Comparison of ENCODE assay signal across 19 cellular contexts in the genomic region with DNA sequence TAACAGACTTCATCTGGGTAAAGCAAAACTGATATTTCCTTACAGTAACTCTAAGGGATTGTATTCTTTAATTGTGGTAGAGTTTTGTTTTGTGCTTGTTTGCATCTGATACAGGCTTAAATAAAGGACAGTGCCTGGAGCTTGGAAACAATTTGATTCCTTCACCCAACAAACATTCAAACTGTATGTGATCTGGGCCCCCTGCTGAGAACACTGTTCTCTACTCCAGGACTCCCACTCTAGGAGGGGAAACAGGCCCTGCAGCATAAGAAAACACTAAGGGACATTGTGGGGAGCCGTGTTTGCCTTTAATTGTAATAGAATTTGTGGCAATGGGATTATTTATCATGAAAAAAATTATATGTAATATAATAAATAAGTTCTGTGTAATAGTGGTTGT. TPM values are rescaled to one million over a fixed set of nuclear protein-coding genes. Genes with fewer than 3 reads are reported as not detected.
A peak's percentile ranks its signal among the peaks of the same experiment; 100 is the strongest.
DNase-seq lines count a peak whose midpoint lies in the region; ATAC-seq, FAIRE-seq and TF ChIP-seq lines count a peak whose summit lies in the region.
"Had no signal": no experiment of that assay in that cellular context is flagged by ENCODE, and none has a peak within 500 bp of the region (broad histone marks: within the 10 kb centered on the region; RNA-seq: fewer than 3 reads in every experiment).

No MANE protein-coding gene starts in this region.

- FAIRE-seq in pancreas (lab: Jason Lieb, UNC) = no peak
- FAIRE-seq: GM12878, GM19239, HepG2 had no signal

- no peak overlapping the region for H3K4me3 ChIP-seq in GM23338
- H3K4me3 ChIP-seq in body of pancreas = no peak overlapping the region
- no peak overlapping the region for H3K4me3 ChIP-seq in pancreas
- H3K4me3 ChIP-seq in adrenal gland = no peak overlapping the region
- H3K4me3 ChIP-seq: BLaER1, GM12878, HAP-1 had no signal

- H3K4me2 ChIP-seq in GM23338 = no peak overlapping the region
- H3K4me2 ChIP-seq: BLaER1 had no signal

- peak; percentile 32 for DNase-seq in GM23338 (ENCODE audit: low spot score)
- no peak for DNase-seq in body of pancreas
- no peak for DNase-seq in endothelial cell (ENCODE audit: low spot score)
- DNase-seq in pancreas = no peak
- no peak for DNase-seq in stimulated activated CD4-positive, alpha-beta T cell treated with anti-CD3 and anti-CD28 coated beads, Interleukin-12 subunit alpha, Interleukin-12 subunit beta, amount 100 ng/mL, for 4 hours
- no peak for DNase-seq in left lobe of liver (ENCODE audit: low spot score)
- DNase-seq in DMS79 treated with DMSO at 0.1 percent for 48 hours (lab: John Stamatoyannopoulos, UW) = no peak
- no peak for DNase-seq in adrenal gland
- DNase-seq: 8988T; CD4-positive, alpha-beta memory T cell; DMS153; DMS79; EL had no signal

- peaks cover 17% of the 10 kb centered on the region for H3K4me1 ChIP-seq in GM23338 (ENCODE audit: insufficient read depth)
- peaks cover 29% of the 10 kb centered on the region for H3K4me1 ChIP-seq in body of pancreas
- H3K4me1 ChIP-seq in pancreas = peaks cover 0 to 21% (median 0%) of the 10 kb centered on the region in 3 donors
- peaks cover 11 to 12% of the 10 kb centered on the region in 2 donors for H3K4me1 ChIP-seq in adrenal gland (replicated peaks in 1 of 2)
- H3K4me1 ChIP-seq: BLaER1, HAP-1 had no signal

- H3K36me3 Mint-ChIP-seq in GM23338 (ENCODE audit: low read depth) (no peaks in the 10 kb centered on the region), endothelial cell (ENCODE audit: low read depth, unreplicated experiment) (peaks cover 15% of the 10 kb centered on the region)
- H3K36me3 Mint-ChIP-seq: CD4-positive, alpha-beta memory T cell had no signal

- H3K27ac Mint-ChIP-seq in GM23338 (no peak overlapping the region), endothelial cell (ENCODE audit: unreplicated experiment) (peak overlapping the region; percentile 22)
- H3K27ac Mint-ChIP-seq: CD14-positive monocyte had no signal

- WGBS in body of pancreas, 2 donors = 67 to 71% methylated on average over 1 of the region's 1 CpG
- WGBS in pancreas, 2 donors = 70 to 72% methylated on average over 1 of the region's 1 CpG
- 88 to 96% (median 90%) methylated on average over 1 of the region's 1 CpG for WGBS in adrenal gland, 4 donors

- ATAC-seq in GM23338 = no peak
- ATAC-seq in body of pancreas = peak; percentile 65
- peak in 2 of 4 donors; percentile 33 to 43 for ATAC-seq in pancreas
- no peak for ATAC-seq in left lobe of liver
- ATAC-seq: GM12878, HepG2 had no signal

- H3K9me3 ChIP-seq in body of pancreas (no peaks in the 10 kb centered on the region), pancreas (no peaks in the 10 kb centered on the region), adrenal gland (replicated peaks in 1 of 3) (no peaks in the 10 kb centered on the region)
- H3K9me3 ChIP-seq: HAP-1 had no signal

- peaks cover 12% of the 10 kb centered on the region for H3K79me2 ChIP-seq in GM23338 (replicated peaks; ENCODE audit: insufficient read depth)

- H3F3A ChIP-seq in GM23338 (replicated peaks; ENCODE audit: low read depth) = no peaks in the 10 kb centered on the region

- H3K9me3 Mint-ChIP-seq in GM23338 (no peaks in the 10 kb centered on the region), endothelial cell (ENCODE audit: unreplicated experiment) (no peaks in the 10 kb centered on the region)

- H3K4me3 Mint-ChIP-seq in GM23338 (no peak overlapping the region), endothelial cell (ENCODE audit: unreplicated experiment) (peak overlapping the region; percentile 43)
- H3K4me3 Mint-ChIP-seq: CD14-positive monocyte; CD4-positive, alpha-beta memory T cell had no signal

- TF ChIP-seq CTCF in GM23338 (conservative IDR thresholded peaks at IDR 0.05; ENCODE audit: low read depth in 2 of 2) (no peak), body of pancreas (IDR thresholded peaks at IDR 0.05) (no peak), endothelial cell (IDR thresholded peaks at IDR 0.05; ENCODE audit: unreplicated experiment) (no peak), pancreas (IDR thresholded peaks at IDR 0.05) (no peak), adrenal gland (IDR thresholded peaks at IDR 0.05) (no peak)

- no peaks in the 10 kb centered on the region; the same call in 1 of the 2 replicates for H4K20me1 ChIP-seq in GM23338 (replicated peaks; ENCODE audit: insufficient read depth)
- H4K20me1 ChIP-seq: BLaER1 had no signal

- H2AFZ ChIP-seq in GM23338 = no peak overlapping the region

- TF ChIP-seq POLR2A in body of pancreas (IDR thresholded peaks at IDR 0.05) (peak in 1 of 3 donors; percentile 17), adrenal gland (IDR thresholded peaks at IDR 0.05) (no peak)

- H3K27ac ChIP-seq in GM23338 (ENCODE audit: low read depth) (no peak overlapping the region), body of pancreas (peak overlapping the region in 3 of 4 donors; percentile 47 to 57 (median 52)), pancreas (peak overlapping the region in 3 of 4 donors; percentile 16 to 51 (median 48)), adrenal gland (no peak overlapping the region)
- H3K27ac ChIP-seq: BLaER1 had no signal

- H3K4me1 Mint-ChIP-seq in GM23338 (peaks cover 31% of the 10 kb centered on the region), endothelial cell (ENCODE audit: unreplicated experiment) (peaks cover 37% of the 10 kb centered on the region)
- H3K4me1 Mint-ChIP-seq: CD4-positive, alpha-beta memory T cell had no signal

- no peaks in the 10 kb centered on the region for H3K9me2 ChIP-seq in GM23338 (ENCODE audit: insufficient read depth)

- H3K27me3 Mint-ChIP-seq in GM23338 (ENCODE audit: insufficient read depth, low read depth, poor library complexity) (peaks cover 2% of the 10 kb centered on the region), endothelial cell (ENCODE audit: unreplicated experiment) (peaks cover 8% of the 10 kb centered on the region)
- H3K27me3 Mint-ChIP-seq: CD4-positive, alpha-beta memory T cell had no signal

- H3K36me3 ChIP-seq in GM23338 (ENCODE audit: insufficient read depth) = no peaks in the 10 kb centered on the region
- no peaks in the 10 kb centered on the region for H3K36me3 ChIP-seq in body of pancreas (replicated peaks in 1 of 2; ENCODE audit: insufficient read depth in 1 of 2, low read depth in 2 of 2)
- H3K36me3 ChIP-seq in pancreas = no peaks in the 10 kb centered on the region
- H3K36me3 ChIP-seq in adrenal gland (replicated peaks in 1 of 2) = no peaks in the 10 kb centered on the region
- H3K36me3 ChIP-seq: BLaER1, HAP-1 had no signal

- intact Hi-C loops in body of pancreas (cut with DNase I) = no loop called here
- intact Hi-C loops in pancreas (cut with DNase I) = no loop called here
- intact Hi-C loops in adrenal gland (cut with DNase I) = no loop called here

- H3K27me3 ChIP-seq in GM23338 (ENCODE audit: insufficient read depth) = no peaks in the 10 kb centered on the region
- no peaks in the 10 kb centered on the region for H3K27me3 ChIP-seq in body of pancreas
- no peaks in the 10 kb centered on the region for H3K27me3 ChIP-seq in pancreas
- H3K27me3 ChIP-seq in adrenal gland = no peaks in the 10 kb centered on the region
- H3K27me3 ChIP-seq: BLaER1 had no signal

TF ChIP-seq in GM23338, 12 proteins besides CTCF, POLR2A, EP300 and RAD21:
- no peak for TF ChIP-seq EZH2 (IDR thresholded peaks at IDR 0.05; ENCODE audit: low read depth, unreplicated experiment)

RNA-seq across cellular contexts. Expression of gene CTDSPL, which starts 56.9 kb away (rescaled TPM):
- 41.2 and 42.0 TPM in 2 replicates for total RNA-seq in GM23338 (2014; rRNA removed; shearing (Covaris generic))
- polyA plus RNA-seq in GM23338 (2016; fragmentation: Nextera tagmentation; extraction: Ambion mirVana) (23.2 and 23.8 TPM in 2 replicates), pancreas (10 to 100 TPM in 1 of 2 donors, 1 to 10 TPM in 1; 8.4 to 14.8 TPM), adrenal gland (10 to 100 TPM in 2 of 3 donors, 1 to 10 TPM in 1; 6.4 to 12.7 (median 10.9) TPM)
- total RNA-seq in body of pancreas (10 to 100 TPM; 23.6 to 25.4 TPM), endothelial cell (ENCODE audit: unreplicated experiment) (71.4 TPM), pancreas (10 to 100 TPM; 14.2 to 34.8 (median 17.8) TPM), left lobe of liver (22.1 TPM), adrenal gland (10 to 100 TPM in 7 of 8 donors, 1 to 10 TPM in 1; 9.7 to 27.7 (median 18.6) TPM)

Comparison
In these comparisons a context has a peak if more than half of its experiments do, and no peak if none do; other contexts are left out.
1. H3K27ac ChIP-seq: peak in body of pancreas (3 of 4) and pancreas (3 of 4); none in GM23338 (single experiment) and adrenal gland (0 of 5).